ENCODE assay signal across 8 cellular contexts in the genomic region with DNA sequence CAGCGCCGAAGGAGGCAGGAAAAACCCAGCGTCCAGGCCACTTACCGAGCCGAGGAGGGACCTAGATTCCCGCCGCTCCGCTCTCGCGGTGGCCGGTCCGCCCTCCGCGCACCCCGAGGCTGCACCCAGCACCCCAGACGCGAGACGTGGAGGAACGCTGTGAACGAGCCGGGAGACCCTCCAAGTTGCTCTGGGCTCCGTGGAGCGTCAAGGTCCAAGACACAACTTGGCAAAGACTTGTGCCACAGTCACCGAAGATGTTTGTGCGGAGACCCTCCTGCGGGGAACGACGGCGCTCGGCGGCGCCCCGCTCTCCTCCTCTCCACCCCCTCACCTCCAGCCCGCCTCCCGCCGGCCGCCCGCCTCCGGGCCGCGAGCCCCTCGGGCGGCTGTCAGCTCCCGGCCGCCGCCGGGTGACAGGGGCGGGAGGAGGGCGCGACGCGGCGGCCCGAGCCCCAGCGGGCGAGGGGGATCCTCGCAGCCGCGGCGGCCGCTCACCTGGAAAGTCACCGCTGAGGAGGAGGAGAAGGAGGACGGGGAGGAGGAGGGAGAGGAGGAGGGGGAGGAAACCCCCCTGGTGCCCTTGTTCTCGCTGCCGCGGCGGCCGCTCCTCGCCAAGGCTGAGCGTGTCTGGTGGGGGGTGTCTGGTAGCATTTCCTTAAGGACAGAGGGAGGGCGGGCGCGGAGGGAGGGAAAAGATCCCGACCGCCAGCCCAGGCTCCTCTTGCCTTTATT. TPM values are rescaled to one million over a fixed set of nuclear protein-coding genes. Genes with fewer than 3 reads are reported as not detected.
DNase-seq lines count a peak whose midpoint lies in the region; ATAC-seq and TF ChIP-seq lines count a peak whose summit lies in the region.

No MANE protein-coding gene starts in this region.

- intact Hi-C loops in body of pancreas (cut with DNase I): no loop called here

- H3K36me3 ChIP-seq in body of pancreas (replicated peaks in 1 of 2; ENCODE audit: insufficient read depth in 1 of 2, low read depth in 2 of 2) (no peaks in the 10 kb centered on the region), iPS-20b (ENCODE audit: insufficient read depth, low read depth, low read length) (no peaks in the 10 kb centered on the region)

- WGBS in body of pancreas, 2 donors: 0 to 1% methylated on average over 17 to 75 of the region's 75 CpGs

- no peak for TF ChIP-seq POLR2A in body of pancreas (IDR thresholded peaks at IDR 0.05)

- H3K27me3 ChIP-seq in body of pancreas: no peaks in the 10 kb centered on the region
- H3K27me3 ChIP-seq in iPS-20b (ENCODE audit: insufficient read depth, low read length): peaks cover 38% of the 10 kb centered on the region

- peak overlapping the region; percentile 76; the same call in 1 of the 2 replicates for H3K9ac ChIP-seq in iPS-20b (ENCODE audit: low read depth, low read length)

- H3K4me3 ChIP-seq in body of pancreas (peak overlapping the region; percentile 51 to 75), iPS-20b (ENCODE audit: low read length) (peak overlapping the region; percentile 92)

- H3K27ac ChIP-seq in body of pancreas (peak overlapping the region; percentile 97 to 100 (median 100)), iPS-20b (ENCODE audit: low read length) (no peak overlapping the region)

- no peak for TF ChIP-seq CTCF in body of pancreas (IDR thresholded peaks at IDR 0.05)

- peaks cover 38% of the 10 kb centered on the region for H3K4me1 ChIP-seq in body of pancreas
- H3K4me1 ChIP-seq in iPS-20b (ENCODE audit: insufficient read depth, low read length): peaks cover 4% of the 10 kb centered on the region

- ATAC-seq in HG03432 (IDR thresholded peaks at IDR 0.05; ENCODE audit: unreplicated experiment) (peak; percentile 10), body of pancreas (peak; percentile 22), HG03460 (IDR thresholded peaks at IDR 0.05; ENCODE audit: unreplicated experiment) (no peak)

- DNase-seq in SHP77 (lab: John Stamatoyannopoulos, UW) (peak; percentile 56 to 72), SHP77 treated with DMSO at 0.1 percent for 48 hours (lab: John Stamatoyannopoulos, UW) (no peak), T-helper 9 cell (peak; percentile 68), body of pancreas (peak; percentile 68 to 75 (median 73))
- DNase-seq in stimulated activated CD4-positive, alpha-beta T cell treated with anti-CD3 and anti-CD28 coated beads, Interleukin-12 subunit alpha, Interleukin-12 subunit beta, amount 100 ng/mL, for 24 hours (ENCODE audit: low read depth in 2 of 2): peak; percentile 17 to 18

- H3K9me3 ChIP-seq in body of pancreas (no peaks in the 10 kb centered on the region), iPS-20b (ENCODE audit: insufficient read depth, low read depth, low read length) (no peaks in the 10 kb centered on the region)

RNA-seq across cellular contexts. Expression of gene HIVEP2, which starts 0.6 kb away (rescaled TPM):
- 10 to 100 TPM; 11.2 to 16.5 TPM for total RNA-seq in body of pancreas
